Comparison of ENCODE assay signal across 8 cellular contexts in genomic region chr19:58097349-58097748, GRCh38. TPM values are rescaled to one million over a fixed set of nuclear protein-coding genes. Genes with fewer than 3 reads are reported as not detected.
DNase-seq lines count a peak whose midpoint lies in the region; ATAC-seq and TF ChIP-seq lines count a peak whose summit lies in the region.

No MANE protein-coding gene starts in this region.

- peaks cover 3% of the 10 kb centered on the region for H3K79me2 ChIP-seq in trophoblast cell (ENCODE audit: control insufficient read depth, insufficient read depth, low read length, poor library complexity)

- peak overlapping the region in 1 of 3 donors; percentile 94 for H3K27ac Mint-ChIP-seq in CD4-positive, CD25-positive, alpha-beta regulatory T cell

- no peak overlapping the region for H3K4me3 ChIP-seq in CD4-positive, CD25-positive, alpha-beta regulatory T cell (ENCODE audit: low read depth, low read length)
- H3K4me3 ChIP-seq in RWPE2 (ENCODE audit: severe bottlenecking) (peak overlapping the region; percentile 92), fibroblast of mammary gland (ENCODE audit: control insufficient read depth, low read depth, low read length) (peak overlapping the region; percentile 76), trophoblast cell (ENCODE audit: low read depth, low read length) (peak overlapping the region; percentile 97)

- peaks cover 5% of the 10 kb centered on the region for H3K27me3 Mint-ChIP-seq in CD4-positive, CD25-positive, alpha-beta regulatory T cell

- H3K4me3 Mint-ChIP-seq in CD4-positive, CD25-positive, alpha-beta regulatory T cell = peak overlapping the region; percentile 67 to 80 (median 79)

- no peak for DNase-seq in CD4-positive, CD25-positive, alpha-beta regulatory T cell
- DNase-seq in RWPE2 (ENCODE audit: low spot score) (no peak), fibroblast of mammary gland (ENCODE audit: low read depth) (no peak), trophoblast cell (no peak), A172 (ENCODE audit: low spot score) (no peak), NCI-H1436 treated with DMSO at 0.1 percent for 48 hours (lab: John Stamatoyannopoulos, UW) (no peak)
- DNase-seq in activated effector memory CD4-positive, alpha-beta T cell treated with anti-CD3 and anti-CD28 coated beads, Interleukin-2, amount 50 U/mL, for 16 hours = no peak

- peak overlapping the region; percentile 92 for H3K4me2 ChIP-seq in trophoblast cell (ENCODE audit: low read length)

- no peak overlapping the region for H4K91ac ChIP-seq in trophoblast cell (ENCODE audit: low read depth, low read length)

- H3K36me3 Mint-ChIP-seq in CD4-positive, CD25-positive, alpha-beta regulatory T cell = peaks cover 12% of the 10 kb centered on the region

- peak overlapping the region; percentile 99 for H3K27ac ChIP-seq in CD4-positive, CD25-positive, alpha-beta regulatory T cell (ENCODE audit: insufficient read depth, low read length, poor library complexity, severe bottlenecking)
- H3K27ac ChIP-seq in RWPE2 (ENCODE audit: poor library complexity, severe bottlenecking) (no peak overlapping the region), trophoblast cell (ENCODE audit: low read depth, low read length) (no peak overlapping the region)

- no peak overlapping the region for H3K9ac ChIP-seq in trophoblast cell (ENCODE audit: low read length)

- H3K4me1 Mint-ChIP-seq in CD4-positive, CD25-positive, alpha-beta regulatory T cell = peaks cover 5 to 20% (median 8%) of the 10 kb centered on the region in 4 donors

- no peak overlapping the region for H3K23ac ChIP-seq in trophoblast cell (ENCODE audit: low read length)

- H3K9me3 ChIP-seq in CD4-positive, CD25-positive, alpha-beta regulatory T cell (ENCODE audit: control insufficient read depth in 2 of 2, low read length in 2 of 2) = peaks cover 20 to 64% of the 10 kb centered on the region in 2 experiments
- H3K9me3 ChIP-seq in RWPE2 (ENCODE audit: severe bottlenecking) (peaks cover 19% of the 10 kb centered on the region), trophoblast cell (ENCODE audit: insufficient read depth, low read depth, low read length) (peaks cover 5% of the 10 kb centered on the region)

- peaks cover 0 to 34% (median 10%) of the 10 kb centered on the region in 7 donors for H3K9me3 Mint-ChIP-seq in CD4-positive, CD25-positive, alpha-beta regulatory T cell

- no peak overlapping the region for H3K14ac ChIP-seq in trophoblast cell (ENCODE audit: low read length)

- no peak overlapping the region for H4K12ac ChIP-seq in trophoblast cell (ENCODE audit: low read depth, low read length)

- H2BK5ac ChIP-seq in trophoblast cell (ENCODE audit: low read depth, low read length, poor library complexity) = no peak overlapping the region

- H3K4ac ChIP-seq in trophoblast cell (ENCODE audit: low read depth, low read length) = no peak overlapping the region

- H2BK120ac ChIP-seq in trophoblast cell (ENCODE audit: insufficient read depth, low read length, poor library complexity) = no peak overlapping the region

- no peak overlapping the region for H2AK5ac ChIP-seq in trophoblast cell (ENCODE audit: low read length)

- H3K36me3 ChIP-seq in CD4-positive, CD25-positive, alpha-beta regulatory T cell (ENCODE audit: control insufficient read depth, insufficient read depth, low read length) = peaks cover 4% of the 10 kb centered on the region
- no peaks in the 10 kb centered on the region for H3K36me3 ChIP-seq in RWPE2 (ENCODE audit: low read depth)
- peaks cover 1 to 5% of the 10 kb centered on the region in 2 experiments for H3K36me3 ChIP-seq in trophoblast cell (ENCODE audit: control insufficient read depth in 1 of 2, insufficient read depth in 2 of 2, low read length in 2 of 2)

- no peak for TF ChIP-seq CTCF in RWPE2 (IDR thresholded peaks at IDR 0.05; ENCODE audit: poor library complexity, severe bottlenecking)
- no peak for TF ChIP-seq CTCF in fibroblast of mammary gland (conservative IDR thresholded peaks at IDR 0.05; ENCODE audit: control insufficient read depth, insufficient read depth, low read depth, low read length)

- no peak overlapping the region for H3K18ac ChIP-seq in trophoblast cell (ENCODE audit: low read length)

- peak overlapping the region; percentile 8 for H4K8ac ChIP-seq in trophoblast cell (ENCODE audit: low read depth, low read length)

- peaks cover 9% of the 10 kb centered on the region for H3K79me1 ChIP-seq in trophoblast cell (ENCODE audit: low read length)

- no peak for ATAC-seq in CD4-positive, CD25-positive, alpha-beta regulatory T cell (ENCODE audit: low read depth in 2 of 2)
- ATAC-seq in RWPE2 (ENCODE audit: low read depth) = no peak
- ATAC-seq in HG02870 (IDR thresholded peaks at IDR 0.05; ENCODE audit: unreplicated experiment) = no peak

- WGBS in trophoblast cell (ENCODE audit: extremely low coverage, insufficient coverage, insufficient read length) = no CpG with 5 or more reads among the region's 8 CpGs

- no peaks in the 10 kb centered on the region for H3K27me3 ChIP-seq in CD4-positive, CD25-positive, alpha-beta regulatory T cell (ENCODE audit: control insufficient read depth, insufficient read depth, low read length)
- H3K27me3 ChIP-seq in RWPE2 (ENCODE audit: insufficient read depth, poor library complexity, severe bottlenecking) = no peaks in the 10 kb centered on the region
- no peaks in the 10 kb centered on the region for H3K27me3 ChIP-seq in trophoblast cell (ENCODE audit: insufficient read depth, low read length)

- H2BK12ac ChIP-seq in trophoblast cell (ENCODE audit: low read length) = no peak overlapping the region

- no peak overlapping the region for H2AFZ ChIP-seq in trophoblast cell (ENCODE audit: insufficient read depth, low read length, poor library complexity)

- peaks cover 12% of the 10 kb centered on the region for H3K4me1 ChIP-seq in CD4-positive, CD25-positive, alpha-beta regulatory T cell (ENCODE audit: control insufficient read depth, insufficient read depth, low read length, poor library complexity, severe bottlenecking)
- no peaks in the 10 kb centered on the region for H3K4me1 ChIP-seq in RWPE2 (ENCODE audit: insufficient read depth, poor library complexity, severe bottlenecking)
- H3K4me1 ChIP-seq in trophoblast cell (ENCODE audit: control insufficient read depth in 1 of 2, insufficient read depth in 2 of 2, low read length in 2 of 2) = peaks cover 7 to 8% of the 10 kb centered on the region in 2 experiments

RNA-seq across cellular contexts. Expression of gene ZSCAN18, which starts 0.7 kb away (rescaled TPM):
- total RNA-seq in CD4-positive, CD25-positive, alpha-beta regulatory T cell = 13.4 TPM
- polyA plus RNA-seq in CD4-positive, CD25-positive, alpha-beta regulatory T cell = 10 to 100 TPM in 2 of 4 donors, 1 to 10 TPM in 2; 3.9 to 17.7 (median 12.0) TPM
- 23.5 and 25.9 TPM in 2 replicates for polyA plus RNA-seq in trophoblast cell (2013)
- 2.9 and 5.5 TPM in 2 replicates for total RNA-seq in A172 (2014; rRNA removed; shearing (Covaris generic))

RNA-seq across cellular contexts. Expression of gene ZNF135, which starts 38.3 kb away (rescaled TPM):
- 0.39 TPM for total RNA-seq in CD4-positive, CD25-positive, alpha-beta regulatory T cell
- 1 to 10 TPM in 1 of 4 donors, under 1 TPM in 3; 0.15 to 2.7 (median 0.88) TPM for polyA plus RNA-seq in CD4-positive, CD25-positive, alpha-beta regulatory T cell
- 2.9 and 3.0 TPM in 2 replicates for polyA plus RNA-seq in trophoblast cell (2013)
- total RNA-seq in A172 (2014; rRNA removed; shearing (Covaris generic)) = not detected in 2 replicates

RNA-seq across cellular contexts. Expression of gene ZNF329, which starts 53.2 kb away (rescaled TPM):
- 9.2 TPM for total RNA-seq in CD4-positive, CD25-positive, alpha-beta regulatory T cell
- polyA plus RNA-seq in CD4-positive, CD25-positive, alpha-beta regulatory T cell = 1 to 10 TPM; 2.9 to 9.4 (median 4.8) TPM
- 5.7 TPM in 2 replicates for polyA plus RNA-seq in trophoblast cell (2013)
- total RNA-seq in A172 (2014; rRNA removed; shearing (Covaris generic)) = 16.0 and 16.6 TPM in 2 replicates
